Comparison of ENCODE assay signal across 28 cellular contexts in the genomic region with DNA sequence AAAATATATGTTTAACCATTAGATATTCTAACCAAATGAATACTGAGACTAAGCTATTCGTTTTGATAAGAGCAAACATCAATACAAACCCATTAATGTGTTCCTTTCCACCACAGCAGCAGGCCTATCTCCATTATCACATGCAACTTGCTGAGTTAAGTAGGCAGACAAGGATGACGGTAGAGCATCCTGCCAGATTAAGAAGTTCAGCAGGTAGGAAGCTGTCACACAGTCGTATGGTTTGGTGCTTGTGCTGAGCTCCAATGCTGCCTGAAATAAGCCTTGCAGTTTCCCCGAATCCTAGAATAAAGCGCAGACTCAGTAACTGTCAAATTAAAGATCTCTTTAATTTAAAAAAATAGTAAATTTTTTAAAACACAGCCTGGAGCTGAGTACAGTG.
"Had no signal": no experiment of that assay in that cellular context is flagged by ENCODE, and none has a peak within 500 bp of the region (broad histone marks: within the 10 kb centered on the region; RNA-seq: fewer than 3 reads in every experiment).

No MANE protein-coding gene starts in this region.

- H3K4me1 ChIP-seq: stomach, suprapubic skin, testis, thyroid gland, tibial artery, tibial nerve, upper lobe of right lung, uterus, vagina had no signal

- H3K27me3 ChIP-seq: stomach, suprapubic skin, testis, thyroid gland, tibial artery, tibial nerve, transverse colon, upper lobe of left lung, upper lobe of right lung, uterus, vagina had no signal

- H3K27ac ChIP-seq: stomach, suprapubic skin, testis, thoracic aorta, thyroid gland, tibial artery, tibial nerve, transverse colon, upper lobe of left lung, upper lobe of right lung, uterus, vagina had no signal

- H3K4me1 Mint-ChIP-seq: stimulated activated naive B cell treated with anti-CD40 and anti-IgM and Interleukin-4, amounts not matched to agents 10 μg/mL and 1 μg/mL and 100 μg/mL, for 72 hours had no signal

- H3K27me3 Mint-ChIP-seq: stimulated activated memory B cell treated with anti-CD40 and anti-IgM and Interleukin-4, amounts not matched to agents 10 μg/mL and 1 μg/mL and 100 μg/mL, for 72 hours; stimulated activated naive B cell treated with anti-CD40 and anti-IgM and Interleukin-4, amounts not matched to agents 10 μg/mL and 1 μg/mL and 100 μg/mL, for 72 hours; stimulated activated naive CD8-positive, alpha-beta T cell treated with anti-CD3 and anti-CD28 coated beads, Interleukin-15, amount 100 ng/mL, for 72 hours; stimulated activated naive CD8-positive, alpha-beta T cell treated with anti-CD3 and anti-CD28 coated beads, Interleukin-15, Interleukin-2, amounts not matched to agents 100 ng/mL and 50 ng/mL, for 24 hours; type B pancreatic cell had no signal

- H3K4me3 Mint-ChIP-seq: stimulated activated effector memory CD8-positive, alpha-beta T cell treated with anti-CD3 and anti-CD28 coated beads, Interleukin-12 subunit alpha, Interleukin-12 subunit beta, amount 100 ng/mL, for 72 hours; stimulated activated memory B cell treated with anti-CD40 and anti-IgM and Interleukin-4, amounts not matched to agents 10 μg/mL and 1 μg/mL and 100 μg/mL, for 72 hours; stimulated activated naive B cell treated with anti-CD40 and anti-IgM and Interleukin-4, amounts not matched to agents 10 μg/mL and 1 μg/mL and 100 μg/mL, for 72 hours; stimulated activated naive CD8-positive, alpha-beta T cell treated with anti-CD3 and anti-CD28 coated beads, Interleukin-15, amount 100 ng/mL, for 72 hours; stimulated activated naive CD8-positive, alpha-beta T cell treated with anti-CD3 and anti-CD28 coated beads, Interleukin-15, Interleukin-2, amounts not matched to agents 100 ng/mL and 50 ng/mL, for 24 hours; type B pancreatic cell had no signal

- DNase-seq: stimulated activated CD4-positive, alpha-beta T cell treated with anti-CD3 and anti-CD28 coated beads, Interleukin-2, amount 100 ng/mL, for 48 hours; stimulated activated CD4-positive, alpha-beta T cell treated with anti-CD3 and anti-CD28 coated beads, Interleukin-4, amount 100 ng/mL, for 1 hour; stimulated activated CD4-positive, alpha-beta T cell treated with anti-CD3 and anti-CD28 coated beads, Interleukin-4, amount 100 ng/mL, for 24 hours; stimulated activated CD4-positive, alpha-beta T cell treated with anti-CD3 and anti-CD28 coated beads, Interleukin-4, amount 100 ng/mL, for 4 hours; stimulated activated CD8-positive, alpha-beta memory T cell treated with anti-CD3 and anti-CD28 coated beads, Interleukin-4, amount 100 ng/mL, for 48 hours; stimulated activated naive B cell treated with anti-CD40 and anti-IgM and Interleukin-4, amounts not matched to agents 10 μg/mL and 1 μg/mL and 100 μg/mL, for 72 hours; stimulated activated naive CD4-positive, alpha-beta T cell; stimulated activated naive CD4-positive, alpha-beta T cell treated with Interleukin-2 at 50 U/mL for 16 hours; stimulated activated naive CD8-positive, alpha-beta T cell treated with anti-CD3 and anti-CD28 coated beads, Interleukin-15, amount 100 ng/mL, for 72 hours; stimulated activated naive CD8-positive, alpha-beta T cell treated with anti-CD3 and anti-CD28 coated beads, Interleukin-15, Interleukin-2, amounts not matched to agents 100 U/mL and 50 U/mL, for 24 hours; stomach; substantia nigra; testis; thyroid gland; tibial artery; transverse colon; trophoblast cell; upper lobe of left lung; upper lobe of right lung; uterus had no signal

- H3K9me3 Mint-ChIP-seq: stimulated activated effector memory CD8-positive, alpha-beta T cell treated with anti-CD3 and anti-CD28 coated beads, Interleukin-12 subunit alpha, Interleukin-12 subunit beta, amount 100 ng/mL, for 72 hours; stimulated activated memory B cell treated with anti-CD40 and anti-IgM and Interleukin-4, amounts not matched to agents 10 μg/mL and 1 μg/mL and 100 μg/mL, for 72 hours; stimulated activated naive B cell treated with anti-CD40 and anti-IgM and Interleukin-4, amounts not matched to agents 10 μg/mL and 1 μg/mL and 100 μg/mL, for 72 hours; stimulated activated naive CD8-positive, alpha-beta T cell treated with anti-CD3 and anti-CD28 coated beads, Interleukin-15, amount 100 ng/mL, for 72 hours; stimulated activated naive CD8-positive, alpha-beta T cell treated with anti-CD3 and anti-CD28 coated beads, Interleukin-15, Interleukin-2, amounts not matched to agents 100 ng/mL and 50 ng/mL, for 24 hours; type B pancreatic cell had no signal

- H3K27ac Mint-ChIP-seq: stimulated activated effector memory CD8-positive, alpha-beta T cell treated with anti-CD3 and anti-CD28 coated beads, Interleukin-12 subunit alpha, Interleukin-12 subunit beta, amount 100 ng/mL, for 72 hours; stimulated activated memory B cell treated with anti-CD40 and anti-IgM and Interleukin-4, amounts not matched to agents 10 μg/mL and 1 μg/mL and 100 μg/mL, for 72 hours; stimulated activated naive B cell treated with anti-CD40 and anti-IgM and Interleukin-4, amounts not matched to agents 10 μg/mL and 1 μg/mL and 100 μg/mL, for 72 hours; stimulated activated naive CD8-positive, alpha-beta T cell treated with anti-CD3 and anti-CD28 coated beads, Interleukin-15, amount 100 ng/mL, for 72 hours; stimulated activated naive CD8-positive, alpha-beta T cell treated with anti-CD3 and anti-CD28 coated beads, Interleukin-15, Interleukin-2, amounts not matched to agents 100 ng/mL and 50 ng/mL, for 24 hours; type B pancreatic cell had no signal

- H3K4me3 ChIP-seq: stomach, suprapubic skin, testis, thoracic aorta, thyroid gland, tibial artery, tibial nerve, transverse colon, upper lobe of left lung, upper lobe of right lung, uterus, vagina had no signal

- H3K36me3 ChIP-seq: uterus had no signal

- H3K9me3 ChIP-seq: stomach, suprapubic skin, testis, thoracic aorta, thyroid gland, tibial artery, tibial nerve, transverse colon, upper lobe of left lung, upper lobe of right lung, uterus, vagina had no signal

- ATAC-seq: stimulated activated effector memory CD8-positive, alpha-beta T cell treated with anti-CD3 and anti-CD28 coated beads, Interleukin-12 subunit alpha, Interleukin-12 subunit beta, amount 100 ng/mL, for 72 hours; stimulated activated memory B cell treated with anti-CD40 and anti-IgM and Interleukin-4, amounts not matched to agents 10 μg/mL and 1 μg/mL and 100 μg/mL, for 72 hours; stimulated activated naive B cell treated with anti-CD40 and anti-IgM and Interleukin-4, amounts not matched to agents 10 μg/mL and 1 μg/mL and 100 μg/mL, for 72 hours; stimulated activated naive CD8-positive, alpha-beta T cell treated with anti-CD3 and anti-CD28 coated beads, Interleukin-15, amount 100 ng/mL, for 72 hours; stimulated activated naive CD8-positive, alpha-beta T cell treated with anti-CD3 and anti-CD28 coated beads, Interleukin-15, Interleukin-2, amounts not matched to agents 100 U/mL and 50 U/mL, for 24 hours; upper lobe of right lung had no signal
